In genomic region chr11:95256204-95256819, GRCh38 we compare ENCODE assay signal across 1 cellular context.
TF ChIP-seq lines count a peak whose summit lies in the region.

No MANE protein-coding gene starts in this region.

TF ChIP-seq in GM23338, 12 proteins besides CTCF, POLR2A, EP300 and RAD21 (continued from another document):
- TF ChIP-seq ZNF462 (CRISPR knock-in tag; IDR thresholded peaks at IDR 0.05): no peak
- TF ChIP-seq POLR2AphosphoS5 (IDR thresholded peaks at IDR 0.05; ENCODE audit: low read depth): no peak
- TF ChIP-seq JUNB (IDR thresholded peaks at IDR 0.05; ENCODE audit: unreplicated experiment): no peak
- no peak for TF ChIP-seq ETS1 (IDR thresholded peaks at IDR 0.05)
- no peak for TF ChIP-seq EZH2phosphoT487 (IDR thresholded peaks at IDR 0.05; ENCODE audit: unreplicated experiment)
TF ChIP-seq in GM23338: peak in this region for 0.
